Comparison of ENCODE assay signal across 19 cellular contexts in the genomic region with DNA sequence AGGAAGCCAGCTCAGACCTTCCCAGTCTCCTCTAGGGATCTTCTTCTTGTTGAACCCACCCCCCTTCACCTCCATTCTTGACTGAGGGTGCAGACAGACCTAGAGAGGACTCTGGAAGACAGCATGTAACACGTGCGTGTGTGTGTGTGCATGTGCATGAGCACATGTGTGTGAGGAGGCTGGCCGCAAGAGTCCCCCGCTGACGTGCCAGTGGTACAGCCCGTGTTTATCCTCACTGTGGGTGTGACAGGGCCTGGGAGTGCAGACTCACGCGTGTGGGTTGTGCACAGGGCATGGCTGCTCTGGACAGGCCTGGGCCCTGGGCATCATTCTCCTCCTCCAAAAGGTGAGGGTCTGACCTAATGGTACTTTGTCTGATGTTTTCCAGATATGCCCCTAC. TPM values are rescaled to one million over a fixed set of nuclear protein-coding genes. Genes with fewer than 3 reads are reported as not detected.
DNase-seq lines count a peak whose midpoint lies in the region; ATAC-seq and TF ChIP-seq lines count a peak whose summit lies in the region.
"Had no signal": no experiment of that assay in that cellular context is flagged by ENCODE, and none has a peak within 500 bp of the region (broad histone marks: within the 10 kb centered on the region; RNA-seq: fewer than 3 reads in every experiment).

No MANE protein-coding gene starts in this region.

- peak overlapping the region; percentile 60 for H2BK12ac ChIP-seq in neuronal stem cell (ENCODE audit: low read length)

- intact Hi-C loops in dorsolateral prefrontal cortex (cut with DNase I): no loop called here

- H4K8ac ChIP-seq in neuronal stem cell (ENCODE audit: low read depth, low read length): no peak overlapping the region

- peak overlapping the region; percentile 69 for H2BK15ac ChIP-seq in neuronal stem cell (ENCODE audit: low read length)

- no peaks in the 10 kb centered on the region for H3K79me1 ChIP-seq in neuronal stem cell (ENCODE audit: low read depth, low read length)

- H2AK5ac ChIP-seq in neuronal stem cell (ENCODE audit: low read depth, low read length): peak overlapping the region; percentile 23

- peak overlapping the region; percentile 4 for H3K23ac ChIP-seq in neuronal stem cell (ENCODE audit: low read depth, low read length, poor library complexity)

- H2BK5ac ChIP-seq in neuronal stem cell (ENCODE audit: low read length): no peak overlapping the region

- H3K9me2 ChIP-seq in SK-N-SH: no peaks in the 10 kb centered on the region

- H3K79me2 ChIP-seq in SK-N-SH (ENCODE audit: insufficient read depth): no peaks in the 10 kb centered on the region

- no peak for TF ChIP-seq RAD21 in SK-N-SH (IDR thresholded peaks at IDR 0.05; ENCODE audit: low read length)

- POLR2A ChIA-PET in SK-N-SH (lab: Yijun Ruan, JAX): interaction anchor here (1.0 to 2.4 kb wide), 2 partner anchors 21 to 107 kb away, joined by 3 to 9 read pairs; a partner anchor contains a TSS

- TF ChIP-seq CTCF in dorsolateral prefrontal cortex (IDR thresholded peaks at IDR 0.05 in 54 of 56, conservative IDR thresholded peaks at IDR 0.05 in 2 of 56; ENCODE audit: low read depth in 1 of 56, partially characterized antibody in 56 of 56): no peak
- no peak for TF ChIP-seq CTCF in upper lobe of left lung (IDR thresholded peaks at IDR 0.05)
- TF ChIP-seq CTCF in SK-N-SH (IDR thresholded peaks at IDR 0.05): no peak

- peak overlapping the region; percentile 94 for H3K4ac ChIP-seq in neuronal stem cell (ENCODE audit: low read length)

- H2AFZ ChIP-seq in neuronal stem cell (ENCODE audit: low read length) (no peak overlapping the region), SK-N-SH (ENCODE audit: low read depth) (no peak overlapping the region)

- no peaks in the 10 kb centered on the region for H3K27me3 ChIP-seq in SJCRH30
- H3K27me3 ChIP-seq in dorsolateral prefrontal cortex: no peaks in the 10 kb centered on the region
- peaks cover 0 to 93% (median 2%) of the 10 kb centered on the region in 3 experiments for H3K27me3 ChIP-seq in neuronal stem cell (ENCODE audit: control insufficient read depth in 3 of 3, insufficient read depth in 3 of 3, low read depth in 1 of 3, low read length in 3 of 3)
- no peaks in the 10 kb centered on the region for H3K27me3 ChIP-seq in upper lobe of left lung
- no peaks in the 10 kb centered on the region for H3K27me3 ChIP-seq in SK-N-SH (ENCODE audit: insufficient read depth)
- H3K27me3 ChIP-seq: BE2C, brain microvascular endothelial cell had no signal

- H3K9me3 ChIP-seq in SJCRH30 (replicated peaks): no peaks in the 10 kb centered on the region
- no peaks in the 10 kb centered on the region for H3K9me3 ChIP-seq in neuronal stem cell (replicated peaks in 1 of 2; ENCODE audit: control insufficient read depth in 2 of 2, insufficient read depth in 1 of 2, low read depth in 1 of 2, low read length in 2 of 2)
- H3K9me3 ChIP-seq in upper lobe of left lung: no peaks in the 10 kb centered on the region
- H3K9me3 ChIP-seq in SK-N-SH: no peaks in the 10 kb centered on the region
- H3K9me3 ChIP-seq: BE2C had no signal

- ATAC-seq in upper lobe of left lung (ENCODE audit: low FRiP score in 2 of 2): no peak
- ATAC-seq: HCT116; stimulated activated effector memory CD8-positive, alpha-beta T cell treated with anti-CD3 and anti-CD28 coated beads, Interleukin-12 subunit alpha, Interleukin-12 subunit beta, amount 100 ng/mL, for 72 hours; WTC11 had no signal

- peaks cover 12% of the 10 kb centered on the region for H3K36me3 ChIP-seq in SJCRH30
- no peaks in the 10 kb centered on the region for H3K36me3 ChIP-seq in neuronal stem cell (replicated peaks in 1 of 2; ENCODE audit: control insufficient read depth in 2 of 2, insufficient read depth in 2 of 2, low read length in 2 of 2)
- H3K36me3 ChIP-seq in upper lobe of left lung: peaks cover 0 to 57% (median 28%) of the 10 kb centered on the region in 4 donors
- peaks cover 13 to 24% of the 10 kb centered on the region in 2 experiments for H3K36me3 ChIP-seq in SK-N-SH (replicated peaks in 1 of 2; ENCODE audit: control insufficient read depth in 1 of 2, insufficient read depth in 2 of 2, low read length in 1 of 2)

- H3K9ac ChIP-seq in neuronal stem cell (ENCODE audit: low read depth, low read length, poor library complexity) (no peak overlapping the region), SK-N-SH (no peak overlapping the region)

- no peak for TF ChIP-seq POLR2A in upper lobe of left lung (IDR thresholded peaks at IDR 0.05)

- no peak for TF ChIP-seq EP300 in upper lobe of left lung (IDR thresholded peaks at IDR 0.05)
- TF ChIP-seq EP300 in SK-N-SH (IDR thresholded peaks at IDR 0.05; ENCODE audit: borderline replicate concordance in 1 of 2, low read depth in 1 of 2, low read length in 1 of 2): no peak

- peak overlapping the region; percentile 10 for H2BK120ac ChIP-seq in neuronal stem cell (ENCODE audit: low read depth, low read length)

- no peak for DNase-seq in SJCRH30
- no peak for DNase-seq in dorsolateral prefrontal cortex
- no peak for DNase-seq in neuronal stem cell (ENCODE audit: low spot score)
- no peak for DNase-seq in upper lobe of left lung
- no peak for DNase-seq in Ammon's horn (ENCODE audit: low spot score)
- no peak for DNase-seq in SK-N-SH
- DNase-seq in epidermal melanocyte (ENCODE audit: insufficient read length, low spot score): no peak
- DNase-seq: activated CD8-positive, alpha-beta memory T cell treated with anti-CD3 and anti-CD28 coated beads for 24 hours; BE2C; brain microvascular endothelial cell; KG1; NCI-H2029 treated with DMSO at 0.1 percent for 48 hours; NCI-H510A treated with DMSO at 0.1 percent for 48 hours; nephron progenitor cell; SHP77 treated with DMSO at 0.1 percent for 48 hours; T-helper 2 cell had no signal

- H3K4me1 ChIP-seq in SJCRH30: peaks cover 42% of the 10 kb centered on the region
- H3K4me1 ChIP-seq in neuronal stem cell (ENCODE audit: control insufficient read depth in 2 of 2, insufficient read depth in 1 of 2, low read depth in 1 of 2, low read length in 2 of 2): peaks cover 0 to 12% of the 10 kb centered on the region in 2 donors
- peaks cover 29 to 44% (median 40%) of the 10 kb centered on the region in 4 donors for H3K4me1 ChIP-seq in upper lobe of left lung
- H3K4me1 ChIP-seq in SK-N-SH (ENCODE audit: control insufficient read depth in 1 of 2, insufficient read depth in 2 of 2, low read depth in 1 of 2, low read length in 1 of 2): peaks cover 10 to 62% of the 10 kb centered on the region in 2 experiments; a peak in 3 of 4 replicates

- H4K91ac ChIP-seq in neuronal stem cell (ENCODE audit: low read depth, low read length, poor library complexity): peak overlapping the region; percentile 90

- peak overlapping the region; percentile 84 for H3K18ac ChIP-seq in neuronal stem cell (ENCODE audit: low read length)

- CTCF ChIA-PET in SK-N-SH (lab: Yijun Ruan, JAX): interaction anchor here (0.9 to 35.2 kb wide), 5 partner anchors 16 to 111 kb away, joined by 3 to 506 read pairs (median 26); no protein-coding TSS in a partner anchor

- peak overlapping the region; percentile 98 for H3K14ac ChIP-seq in neuronal stem cell (ENCODE audit: low read length)

- no peaks in the 10 kb centered on the region for H4K20me1 ChIP-seq in SK-N-SH (ENCODE audit: insufficient read depth)

- H3K4me2 ChIP-seq in neuronal stem cell (ENCODE audit: insufficient read depth, low read length, poor library complexity, severe bottlenecking): no peak overlapping the region
- H3K4me2 ChIP-seq in SK-N-SH: no peak overlapping the region

- no CpG with 5 or more reads among the region's 8 CpGs for WGBS in neuronal stem cell (ENCODE audit: extremely low coverage in 2 of 2, insufficient read length in 2 of 2, insufficient replicate concordance in 1 of 2), 2 donors
- WGBS in upper lobe of left lung, 2 donors: 63% methylated on average over 8 of the region's 8 CpGs; no CpG with 5 or more reads in 1 of the 2 donors
- WGBS in SK-N-SH (ENCODE audit: low lambda C conversion rate): 95% methylated on average over 4 of the region's 8 CpGs

- H3K27ac ChIP-seq in SJCRH30 (peak overlapping the region; percentile 71), dorsolateral prefrontal cortex (peak overlapping the region; percentile 84 to 100 (median 98)), neuronal stem cell (replicated peaks; ENCODE audit: low read length) (no peak overlapping the region), upper lobe of left lung (peak overlapping the region in 3 of 4 donors; percentile 26 to 85 (median 72)), SK-N-SH (ENCODE audit: low read depth in 2 of 2, low read length in 1 of 2) (peak overlapping the region in 1 of 2 experiments; percentile 91; a peak in 2 of 4 replicates)
- H3K27ac ChIP-seq: brain microvascular endothelial cell had no signal

- H3K4me3 ChIP-seq in SJCRH30 (no peak overlapping the region), dorsolateral prefrontal cortex (peak overlapping the region in 13 of 59 donors; percentile 1 to 47 (median 16)), neuronal stem cell (ENCODE audit: low read length in 2 of 2) (no peak overlapping the region), upper lobe of left lung (no peak overlapping the region), SK-N-SH (ENCODE audit: low read depth in 2 of 2, low read length in 1 of 2) (no peak overlapping the region)

- H3F3A ChIP-seq in SK-N-SH (replicated peaks; ENCODE audit: insufficient read depth): no peaks in the 10 kb centered on the region

RNA-seq across cellular contexts. Expression of a gene that starts 26.3 kb away (rescaled TPM):
- total RNA-seq in SJCRH30 (2014; rRNA removed; shearing (Covaris generic)): 0.08 TPM in 1 of 2 replicates, not detected in the other
- total RNA-seq in dorsolateral prefrontal cortex (10 to 100 TPM in 2 of 120 experiments, 1 to 10 TPM in 118; 1.0 to 11.8 (median 4.5) TPM), upper lobe of left lung (10 to 100 TPM; 22.6 to 55.5 (median 31.4) TPM)
- polyA plus RNA-seq in neuronal stem cell (2013, experiment 1 of 2): 1.1 TPM
- 1.1 TPM for polyA plus RNA-seq in neuronal stem cell (2013, experiment 2 of 2)
- 1.1 and 2.2 TPM in 2 replicates for polyA plus RNA-seq in SK-N-SH (2012; rRNA removed)
- polyA plus RNA-seq in SK-N-SH (2012; cell fraction: cytosol; rRNA removed): 0.80 and 1.8 TPM in 2 replicates
- 3.7 and 4.9 TPM in 2 replicates for polyA plus RNA-seq in SK-N-SH (2012; cell fraction: nucleus; rRNA removed)

RNA-seq across cellular contexts. Expression of a gene that starts 40.2 kb away (rescaled TPM):
- 54.1 and 59.0 TPM in 2 replicates for total RNA-seq in SJCRH30 (2014; rRNA removed; shearing (Covaris generic))
- total RNA-seq in dorsolateral prefrontal cortex (10 to 100 TPM; 30.6 to 70.9 (median 40.8) TPM), upper lobe of left lung (10 to 100 TPM; 27.2 to 92.2 (median 33.1) TPM)
- polyA plus RNA-seq in neuronal stem cell (2013, experiment 1 of 2): 22.9 TPM
- 24.4 TPM for polyA plus RNA-seq in neuronal stem cell (2013, experiment 2 of 2)
- polyA plus RNA-seq in SK-N-SH (2012; rRNA removed): 60.9 and 64.9 TPM in 2 replicates
- polyA plus RNA-seq in SK-N-SH (2012; cell fraction: cytosol; rRNA removed): 15.7 and 22.8 TPM in 2 replicates
- polyA plus RNA-seq in SK-N-SH (2012; cell fraction: nucleus; rRNA removed): 485 and 635 TPM in 2 replicates

RNA-seq across cellular contexts. Expression of a gene that starts 41.7 kb away (rescaled TPM):
- total RNA-seq in SJCRH30 (2014; rRNA removed; shearing (Covaris generic)): 103 and 105 TPM in 2 replicates
- total RNA-seq in dorsolateral prefrontal cortex: 100 to 1,000 TPM in 5 of 120 experiments, 10 to 100 TPM in 115; 54.8 to 122 (median 79.3) TPM
- polyA plus RNA-seq in neuronal stem cell (2013, experiment 1 of 2): 123 TPM
- polyA plus RNA-seq in neuronal stem cell (2013, experiment 2 of 2): 121 TPM
- 10 to 100 TPM; 22.0 to 96.1 (median 55.7) TPM for total RNA-seq in upper lobe of left lung
- 72.8 and 127 TPM in 2 replicates for polyA plus RNA-seq in SK-N-SH (2012; rRNA removed)
- polyA plus RNA-seq in SK-N-SH (2012; cell fraction: cytosol; rRNA removed): 36.3 and 58.8 TPM in 2 replicates
- polyA plus RNA-seq in SK-N-SH (2012; cell fraction: nucleus; rRNA removed): 107 and 113 TPM in 2 replicates
